Comparison of ENCODE assay signal across 14 cellular contexts in the genomic region with DNA sequence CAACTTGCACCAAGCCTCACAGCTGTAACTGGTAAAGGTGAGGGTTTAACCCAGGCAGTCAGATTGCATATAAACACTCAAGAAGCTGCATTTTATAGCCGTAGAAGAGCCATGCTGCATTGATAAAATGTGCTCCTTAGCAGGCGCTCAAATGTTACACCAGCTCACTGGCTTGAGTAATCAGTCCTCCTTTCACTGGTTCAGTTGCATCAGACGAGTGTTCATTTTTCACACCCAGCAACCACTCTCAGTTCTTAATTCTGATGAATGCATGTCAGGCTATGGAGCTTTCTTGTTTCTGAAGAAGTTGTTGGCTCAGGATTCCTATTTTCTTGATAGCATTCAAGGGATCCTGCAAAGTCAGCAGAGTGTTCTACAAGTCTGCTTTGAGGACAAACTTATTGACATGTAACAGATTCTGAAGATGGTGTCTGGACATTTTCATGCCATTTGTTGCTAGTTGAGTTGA.
"Had no signal": no experiment of that assay in that cellular context is flagged by ENCODE, and none has a peak within 500 bp of the region (broad histone marks: within the 10 kb centered on the region; RNA-seq: fewer than 3 reads in every experiment).

No MANE protein-coding gene starts in this region.

- ATAC-seq: left lung; stimulated activated naive CD8-positive, alpha-beta T cell treated with anti-CD3 and anti-CD28 coated beads, Interleukin-15, Interleukin-2, amounts not matched to agents 100 U/mL and 50 U/mL, for 24 hours; T-helper 17 cell had no signal

- H3K27me3 ChIP-seq: esophagus squamous epithelium, left lung had no signal

- H3K9me3 ChIP-seq: esophagus squamous epithelium, left lung had no signal

- H3K4me1 Mint-ChIP-seq: activated CD4-positive, alpha-beta T cell treated with anti-CD3 and anti-CD28 coated beads, Interleukin-2, amount 10 ng/mL, durations not matched to agents 7 days and 5 days; memory B cell had no signal

- H3K4me3 ChIP-seq: esophagus squamous epithelium, left lung had no signal

- H3K27ac Mint-ChIP-seq: activated CD4-positive, alpha-beta T cell treated with anti-CD3 and anti-CD28 coated beads, Interleukin-2, amount 10 ng/mL, durations not matched to agents 7 days and 5 days; memory B cell; nephron progenitor cell; T-helper 17 cell had no signal

- H3K9me3 Mint-ChIP-seq: activated CD4-positive, alpha-beta T cell treated with anti-CD3 and anti-CD28 coated beads, Interleukin-2, amount 10 ng/mL, durations not matched to agents 7 days and 5 days; brain; memory B cell; nephron progenitor cell had no signal

- H3K27ac ChIP-seq: esophagus squamous epithelium, left lung had no signal

- H3K36me3 Mint-ChIP-seq: brain, memory B cell had no signal

- H3K4me3 Mint-ChIP-seq: activated CD4-positive, alpha-beta T cell treated with anti-CD3 and anti-CD28 coated beads, Interleukin-2, amount 10 ng/mL, durations not matched to agents 7 days and 5 days; memory B cell; nephron progenitor cell; T-helper 17 cell had no signal

- H3K36me3 ChIP-seq: esophagus squamous epithelium, left lung had no signal

- H3K27me3 Mint-ChIP-seq: activated CD4-positive, alpha-beta T cell treated with anti-CD3 and anti-CD28 coated beads, Interleukin-2, amount 10 ng/mL, durations not matched to agents 7 days and 5 days; brain; memory B cell; T-helper 17 cell had no signal

- DNase-seq: activated CD4-positive, alpha-beta T cell treated with anti-CD3 and anti-CD28 coated beads, Interleukin-2, amount 10 ng/mL, durations not matched to agents 7 days and 5 days; activated CD4-positive, CD25-positive, alpha-beta regulatory T cell; activated naive CD4-positive, alpha-beta T cell treated with anti-CD3 and anti-CD28 coated beads, Interleukin-2, amount 50 U/mL, for 16 hours; activated T-cell treated with anti-CD3 and anti-CD28 coated beads for 4 hours; amniotic stem cell; esophagus squamous epithelium; foreskin melanocyte; left lung; nephron progenitor cell; stimulated activated CD4-positive, alpha-beta T cell treated with anti-CD3 and anti-CD28 coated beads, Interleukin-12 subunit alpha, Interleukin-12 subunit beta, amount 100 ng/mL, for 4 hours; stimulated activated naive CD8-positive, alpha-beta T cell treated with anti-CD3 and anti-CD28 coated beads, Interleukin-15, Interleukin-2, amounts not matched to agents 100 U/mL and 50 U/mL, for 24 hours; T-helper 17 cell had no signal
